ENCODE assay signal across 28 cellular contexts in the genomic region with DNA sequence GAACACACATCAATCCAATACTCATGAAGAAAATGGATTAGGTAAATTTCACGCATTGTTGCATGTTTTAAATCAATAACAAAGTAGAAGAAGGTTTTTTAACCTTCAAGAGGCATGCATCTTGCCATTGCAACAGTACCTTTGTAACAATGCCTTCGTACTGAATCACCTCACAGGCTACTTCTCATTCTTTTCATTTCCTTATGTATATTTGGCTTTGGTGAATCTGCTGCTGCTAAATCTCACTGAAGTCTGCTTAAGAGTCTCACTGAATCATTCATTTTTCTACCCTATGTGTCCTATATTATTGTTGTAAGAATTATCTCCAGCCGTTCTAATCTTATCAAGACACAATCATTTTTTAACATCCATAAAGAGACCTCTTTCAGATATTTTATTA.
"Had no signal": no experiment of that assay in that cellular context is flagged by ENCODE, and none has a peak within 500 bp of the region (broad histone marks: within the 10 kb centered on the region; RNA-seq: fewer than 3 reads in every experiment).

No MANE protein-coding gene starts in this region.

- DNase-seq: activated CD4-positive, alpha-beta T cell treated with anti-CD3 and anti-CD28 coated beads for 48 hours; activated CD4-positive, alpha-beta T cell treated with anti-CD3 and anti-CD28 coated beads, Interleukin-2, amount 50 U/mL, for 48 hours; activated CD8-positive, alpha-beta memory T cell treated with anti-CD3 and anti-CD28 coated beads for 24 hours; activated effector memory CD4-positive, alpha-beta T cell treated with Interleukin-2 at 50 U/mL for 16 hours; activated naive CD4-positive, alpha-beta T cell treated with anti-CD3 and anti-CD28 coated beads, Interleukin-2, amount 10 ng/mL, durations not matched to agents 7 days and 5 days; activated naive CD8-positive, alpha-beta T cell treated with anti-CD3 and anti-CD28 coated beads, Interleukin-2, amount 10 ng/mL, durations not matched to agents 7 days and 5 days; effector memory CD8-positive, alpha-beta T cell; head of caudate nucleus; hippocampal formation; left colon; midbrain; naive thymus-derived CD4-positive, alpha-beta T cell; occipital lobe; psoas muscle; spleen; stimulated activated naive CD4-positive, alpha-beta T cell; T-helper 17 cell; T1000; WERI-Rb-1 had no signal

- FAIRE-seq: keratinocyte, urothelium cell line had no signal

- H3K9me3 ChIP-seq: ascending aorta, gastroesophageal sphincter, psoas muscle, right atrium auricular region, spleen had no signal

- H3K27me3 ChIP-seq: ascending aorta, gastroesophageal sphincter, right atrium auricular region, spleen, tibial nerve had no signal

- H3K79me2 ChIP-seq: parathyroid adenoma had no signal

- ATAC-seq: activated CD4-positive, CD25-positive, alpha-beta regulatory T cell treated with anti-CD3 and anti-CD28 coated beads, Interleukin-2, amount 50 U/mL, for 24 hours; effector memory CD8-positive, alpha-beta T cell; gastroesophageal sphincter; left colon; naive thymus-derived CD4-positive, alpha-beta T cell; psoas muscle; T-helper 17 cell had no signal

- H3K4me1 ChIP-seq: ascending aorta, gastroesophageal sphincter, parathyroid adenoma, psoas muscle, right atrium auricular region, spleen had no signal

- H3K4me3 ChIP-seq: ascending aorta, coronary artery, gastroesophageal sphincter, psoas muscle, right atrium auricular region, spleen, tibial nerve had no signal

- H2AFZ ChIP-seq: parathyroid adenoma had no signal

- H3K9ac ChIP-seq: parathyroid adenoma had no signal

- H3K36me3 ChIP-seq: ascending aorta, gastroesophageal sphincter, right atrium auricular region, spleen, tibial nerve, WERI-Rb-1 had no signal

- H3K27ac ChIP-seq: ascending aorta, coronary artery, gastroesophageal sphincter, parathyroid adenoma, psoas muscle, right atrium auricular region, spleen, tibial nerve, WERI-Rb-1 had no signal
